8 cellular contexts compared by ENCODE assay signal in the genomic region with DNA sequence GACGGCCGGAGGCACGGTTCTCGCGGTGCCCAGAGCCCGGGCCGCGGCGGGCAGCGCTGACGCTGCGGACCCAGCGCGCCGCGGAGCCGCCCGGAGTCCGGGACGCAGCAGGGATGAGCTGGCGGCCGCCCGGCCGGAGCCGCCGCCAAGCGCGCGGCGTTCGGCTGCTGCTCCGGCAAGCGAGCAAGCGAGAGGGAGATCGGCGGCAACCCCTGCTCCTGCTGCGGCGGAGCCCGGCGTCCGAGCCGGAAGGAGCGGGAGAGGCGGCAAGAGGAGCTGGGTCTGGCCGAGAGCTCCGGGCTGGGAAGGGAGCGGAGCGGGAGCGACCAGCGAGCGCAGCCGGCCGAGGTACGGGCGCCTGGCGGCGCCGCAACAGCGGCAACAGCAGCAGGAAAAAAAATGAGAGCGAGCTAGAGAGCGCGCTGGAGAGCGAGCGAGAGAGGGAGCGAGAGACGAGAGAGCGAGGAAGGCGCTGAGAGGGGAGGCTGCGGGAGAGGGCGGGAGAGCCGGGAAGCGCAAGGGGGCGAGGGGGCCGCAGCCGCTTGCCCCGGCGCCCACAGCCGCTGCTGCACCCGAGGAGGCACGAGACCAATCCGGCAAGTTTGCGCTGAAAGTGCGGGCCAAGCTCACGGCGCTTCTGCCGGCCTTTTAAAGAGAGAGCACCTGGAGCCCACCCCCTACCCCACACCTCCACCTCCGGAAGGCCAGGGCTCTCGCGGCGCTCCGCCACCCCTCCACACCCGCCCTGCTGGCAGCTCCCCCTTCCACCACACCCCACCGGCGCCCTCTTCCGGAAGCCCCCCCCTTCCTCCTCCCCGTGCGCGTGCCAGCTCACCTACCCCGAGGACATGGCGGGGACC. TPM values are rescaled to one million over a fixed set of nuclear protein-coding genes. Genes with fewer than 3 reads are reported as not detected.
DNase-seq lines count a peak whose midpoint lies in the region; ATAC-seq and TF ChIP-seq lines count a peak whose summit lies in the region.

No MANE protein-coding gene starts in this region.

- H3K27me3 Mint-ChIP-seq in T-helper 1 cell treated with Interleukin-12 subunit alpha and Interleukin-12 subunit beta and Interleukin-4 antibody, amounts not matched to agents 30 μg/mL and 1 μg/mL, for 36 hours (ENCODE audit: low read depth) = peaks cover 81% of the 10 kb centered on the region
- H3K27me3 Mint-ChIP-seq in stimulated activated memory B cell treated with anti-CD40 and anti-IgM and Interleukin-4, amounts not matched to agents 10 μg/mL and 1 μg/mL and 100 μg/mL, for 72 hours = peaks cover 84% of the 10 kb centered on the region

- CTCF ChIA-PET in RWPE1 (lab: Yijun Ruan, JAX) = interaction anchor here (0.5 to 1.6 kb wide), 11 partner anchors 9 to 781 kb away, joined by 3 to 8 read pairs (median 4); no protein-coding TSS in a partner anchor

- H3K36me3 ChIP-seq in SJCRH30 = no peaks in the 10 kb centered on the region

- no peak overlapping the region for H3K27ac Mint-ChIP-seq in T-helper 1 cell treated with Interleukin-12 subunit alpha and Interleukin-12 subunit beta and Interleukin-4 antibody, amounts not matched to agents 30 μg/mL and 1 μg/mL, for 36 hours
- H3K27ac Mint-ChIP-seq in stimulated activated memory B cell treated with anti-CD40 and anti-IgM and Interleukin-4, amounts not matched to agents 10 μg/mL and 1 μg/mL and 100 μg/mL, for 72 hours = no peak overlapping the region

- H3K4me3 ChIP-seq in SJCRH30 = no peak overlapping the region

- POLR2A ChIA-PET in RWPE1 (lab: Yijun Ruan, JAX; ENCODE audit: low non-redundant PET) = no interaction called here

- ATAC-seq in left colon = peak; percentile 32
- ATAC-seq in stimulated activated memory B cell treated with anti-CD40 and anti-IgM and Interleukin-4, amounts not matched to agents 10 μg/mL and 1 μg/mL and 100 μg/mL, for 72 hours = peak; percentile 41

- no peaks in the 10 kb centered on the region for H3K36me3 Mint-ChIP-seq in T-helper 1 cell treated with Interleukin-12 subunit alpha and Interleukin-12 subunit beta and Interleukin-4 antibody, amounts not matched to agents 30 μg/mL and 1 μg/mL, for 36 hours (ENCODE audit: low read depth)
- H3K36me3 Mint-ChIP-seq in stimulated activated memory B cell treated with anti-CD40 and anti-IgM and Interleukin-4, amounts not matched to agents 10 μg/mL and 1 μg/mL and 100 μg/mL, for 72 hours = no peaks in the 10 kb centered on the region

- peak overlapping the region; percentile 40 for H3K4me3 Mint-ChIP-seq in T-helper 1 cell treated with Interleukin-12 subunit alpha and Interleukin-12 subunit beta and Interleukin-4 antibody, amounts not matched to agents 30 μg/mL and 1 μg/mL, for 36 hours
- H3K4me3 Mint-ChIP-seq in stimulated activated memory B cell treated with anti-CD40 and anti-IgM and Interleukin-4, amounts not matched to agents 10 μg/mL and 1 μg/mL and 100 μg/mL, for 72 hours = peak overlapping the region; percentile 77

- no peaks in the 10 kb centered on the region for H3K9me3 Mint-ChIP-seq in T-helper 1 cell treated with Interleukin-12 subunit alpha and Interleukin-12 subunit beta and Interleukin-4 antibody, amounts not matched to agents 30 μg/mL and 1 μg/mL, for 36 hours
- no peaks in the 10 kb centered on the region for H3K9me3 Mint-ChIP-seq in stimulated activated memory B cell treated with anti-CD40 and anti-IgM and Interleukin-4, amounts not matched to agents 10 μg/mL and 1 μg/mL and 100 μg/mL, for 72 hours

- intact Hi-C loops in left colon (cut with DNase I, micrococcal nuclease) = no loop called here

- peaks cover 5% of the 10 kb centered on the region; the same call in 1 of the 2 replicates for H3K4me1 ChIP-seq in SJCRH30

- H3K27ac ChIP-seq in RWPE1 (no peak overlapping the region), caudate nucleus (ENCODE audit: low read depth, low read length) (peak overlapping the region; percentile 26), SJCRH30 (no peak overlapping the region)

- DNase-seq in T-helper 1 cell (no peak), RWPE1 (ENCODE audit: low spot score) (peak; percentile 34), caudate nucleus (lab: John Stamatoyannopoulos, UW) (peak in 27 of 61 donors; percentile 5 to 66 (median 39)), left colon (peak in 1 of 2 donors; percentile 12), NCI-H187 treated with DMSO at 0.1 percent for 48 hours (lab: John Stamatoyannopoulos, UW) (no peak), SJCRH30 (no peak)

- H3K27me3 ChIP-seq in SJCRH30 = peaks cover 3% of the 10 kb centered on the region; the same call in 1 of the 2 replicates

- no peaks in the 10 kb centered on the region for H3K4me1 Mint-ChIP-seq in T-helper 1 cell treated with Interleukin-12 subunit alpha and Interleukin-12 subunit beta and Interleukin-4 antibody, amounts not matched to agents 30 μg/mL and 1 μg/mL, for 36 hours (ENCODE audit: low read depth)
- peaks cover 31% of the 10 kb centered on the region for H3K4me1 Mint-ChIP-seq in stimulated activated memory B cell treated with anti-CD40 and anti-IgM and Interleukin-4, amounts not matched to agents 10 μg/mL and 1 μg/mL and 100 μg/mL, for 72 hours

- TF ChIP-seq CTCF in RWPE1 (conservative IDR thresholded peaks at IDR 0.05; ENCODE audit: low read depth) = no peak

- no peaks in the 10 kb centered on the region for H3K9me3 ChIP-seq in SJCRH30 (replicated peaks)

RNA-seq across cellular contexts. Expression of gene GRM4, which starts 0.5 kb away (rescaled TPM):
- total RNA-seq in left colon = not detected
- total RNA-seq in SJCRH30 (2014; rRNA removed; shearing (Covaris generic)) = 0.06 and 0.08 TPM in 2 replicates
